ENCODE assay signal across 8 cellular contexts in the genomic region with DNA sequence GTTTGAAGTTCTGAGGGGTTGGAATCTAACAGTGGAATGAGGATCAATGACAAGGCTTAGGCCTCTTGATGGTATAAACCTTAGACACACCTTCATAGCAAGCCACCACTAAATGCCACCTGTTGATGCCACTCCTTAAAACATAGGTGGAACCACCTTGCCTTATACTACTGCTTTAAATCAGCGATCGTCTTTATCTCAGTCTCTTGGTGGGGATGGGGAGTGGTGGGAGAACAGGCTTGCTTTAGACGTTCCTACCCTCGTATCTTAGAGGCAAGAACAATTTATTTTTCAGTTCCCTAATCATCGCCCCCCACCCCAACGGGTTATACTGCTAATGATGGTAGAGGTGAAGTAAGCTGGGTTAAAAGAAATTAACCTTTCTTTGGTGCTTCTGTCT. TPM values are rescaled to one million over a fixed set of nuclear protein-coding genes. Genes with fewer than 3 reads are reported as not detected.
A peak's percentile ranks its signal among the peaks of the same experiment; 100 is the strongest.
DNase-seq lines count a peak whose midpoint lies in the region; ATAC-seq and FAIRE-seq lines count a peak whose summit lies in the region.

No MANE protein-coding gene starts in this region.

- H3K4me3 Mint-ChIP-seq in T-cell = peak overlapping the region; percentile 87 to 98 (median 95)

- H3K4me1 Mint-ChIP-seq in T-cell = peaks cover 71 to 78% (median 73%) of the 10 kb centered on the region in 3 donors

- CTCF ChIA-PET in T-cell (lab: Charles Lee) = interaction anchor here in 1 of 2 donors (0.8 kb wide), 2 partner anchors 39 to 159 kb away, joined by 3 to 6 read pairs; no protein-coding TSS in a partner anchor

- peak overlapping the region; percentile 44 to 97 for H3K27ac ChIP-seq in small intestine (ENCODE audit: low read depth in 1 of 2, low read length in 1 of 2)

- peaks cover 13% of the 10 kb centered on the region for H3K36me3 Mint-ChIP-seq in T-cell

- H3K9me3 ChIP-seq in HAP-1 (no peaks in the 10 kb centered on the region; the same call in 1 of the 2 replicates), small intestine (ENCODE audit: control insufficient read depth, low read depth) (no peaks in the 10 kb centered on the region)

- DNase-seq in HAP-1 (ENCODE audit: low spot score in 2 of 2) = no peak
- no peak for DNase-seq in T-cell
- peak; percentile 59 for DNase-seq in small intestine
- DNase-seq in left lobe of liver (ENCODE audit: low spot score) = no peak
- DNase-seq in NCI-H748 (lab: John Stamatoyannopoulos, UW; ENCODE audit: unreplicated experiment) = no peak

- H3K27me3 ChIP-seq in HAP-1 (ENCODE audit: low read depth) (no peaks in the 10 kb centered on the region; the same call in 1 of the 2 replicates), small intestine (ENCODE audit: control insufficient read depth in 2 of 2, insufficient read depth in 2 of 2, low read length in 2 of 2) (no peaks in the 10 kb centered on the region)

- POLR2A ChIA-PET in T-cell (lab: Charles Lee) = interaction anchor here in 1 of 2 donors (0.6 kb wide), 1 partner anchor 85 kb away, joined by 3 read pairs; no protein-coding TSS in a partner anchor

- FAIRE-seq in small intestine (lab: Jason Lieb, UNC) = no peak

- 16 to 43% (median 25%) methylated on average over 6 of the region's 6 CpGs for WGBS in small intestine, 3 donors

- H3K36me3 ChIP-seq in HAP-1 (replicated peaks) (peaks cover under 1% of the 10 kb centered on the region; the same call in 1 of the 2 replicates), small intestine (ENCODE audit: control insufficient read depth in 2 of 2, insufficient read depth in 2 of 2, low read length in 2 of 2) (peaks cover 0 to 1% of the 10 kb centered on the region in 2 donors)

- no peaks in the 10 kb centered on the region for H3K27me3 Mint-ChIP-seq in T-cell

- in situ Hi-C loops in HAP-1 (cut with MboI; ENCODE audit: low sequenced_read_pairs) = no loop called here

- peaks cover 36% of the 10 kb centered on the region for H3K4me1 ChIP-seq in HAP-1
- peaks cover 5 to 10% of the 10 kb centered on the region in 2 donors for H3K4me1 ChIP-seq in small intestine (ENCODE audit: control insufficient read depth in 2 of 2, insufficient read depth in 1 of 2, low read depth in 1 of 2, low read length in 1 of 2)

- peak overlapping the region in 1 of 2 donors; percentile 99 for H3K27ac Mint-ChIP-seq in T-cell

- ATAC-seq in T-cell (replicated peaks in 1 of 4) = no peak
- no peak for ATAC-seq in left lobe of liver
- no peak for ATAC-seq in HG02623 (IDR thresholded peaks at IDR 0.05; ENCODE audit: unreplicated experiment)
- ATAC-seq in GM21786 (IDR thresholded peaks at IDR 0.05; ENCODE audit: unreplicated experiment) = no peak

- H3K4me3 ChIP-seq in HAP-1 (peak overlapping the region; percentile 82), iPS-11a (ENCODE audit: low read depth, low read length) (peak overlapping the region; percentile 76), small intestine (ENCODE audit: low read depth in 1 of 2, low read length in 2 of 2) (peak overlapping the region; percentile 21 to 80)

- H3K9me3 Mint-ChIP-seq in T-cell = no peaks in the 10 kb centered on the region

RNA-seq across cellular contexts. Expression of gene RAB33B, which starts 1.3 kb away (rescaled TPM):
- total RNA-seq in T-cell (10 to 100 TPM; 11.9 to 17.9 (median 12.8) TPM), left lobe of liver (12.4 TPM)
- polyA plus RNA-seq in small intestine = 1 to 10 TPM; 2.2 to 4.5 (median 3.1) TPM
